Comparison of ENCODE assay signal across 25 cellular contexts in genomic region chr2:142048581-142048980, GRCh38.
"Had no signal": no experiment of that assay in that cellular context is flagged by ENCODE, and none has a peak within 500 bp of the region (broad histone marks: within the 10 kb centered on the region; RNA-seq: fewer than 3 reads in every experiment).

No MANE protein-coding gene starts in this region.

- H3K9me3 Mint-ChIP-seq: activated CD4-positive, alpha-beta T cell treated with anti-CD3 and anti-CD28 coated beads, Interleukin-2, amount 10 ng/mL, durations not matched to agents 24 days and 14 days; activated CD8-positive, alpha-beta T cell treated with anti-CD3 and anti-CD28 coated beads for 36 hours; activated naive CD8-positive, alpha-beta T cell treated with anti-CD3 and anti-CD28 coated beads, Interleukin-2, amount 10 ng/mL, durations not matched to agents 7 days and 5 days; activated T-cell treated with anti-CD3 and anti-CD28 coated beads, Interleukin-2, amount 50 U/mL, for 24 hours; activated T-helper 2 cell treated with anti-CD3 and anti-CD28 coated beads, Interferon-gamma antibody, Interleukin-2, Interleukin-4, amounts not matched to agents 10 μg/mL and 5 μg/mL and 100 μg/mL, durations not matched to agents 14 hours and 24 hours and 36 hours; brain had no signal

- DNase-seq: activated CD4-positive, alpha-beta T cell treated with anti-CD3 and anti-CD28 coated beads, Interleukin-2, amount 10 ng/mL, durations not matched to agents 24 days and 14 days; activated CD4-positive, alpha-beta T cell treated with anti-CD3 and anti-CD28 coated beads, Interleukin-2, amount 50 U/mL, for 4 hours; activated CD4-positive, CD25-positive, alpha-beta regulatory T cell; activated CD8-positive, alpha-beta T cell treated with anti-CD3 and anti-CD28 coated beads for 36 hours; activated gamma-delta T cell; activated naive CD4-positive, alpha-beta T cell treated with Interleukin-2 at 50 U/mL for 16 hours; activated naive CD8-positive, alpha-beta T cell treated with anti-CD3 and anti-CD28 coated beads, Interleukin-2, amount 10 ng/mL, durations not matched to agents 7 days and 5 days; activated T-cell treated with anti-CD3 and anti-CD28 coated beads, Interleukin-2, amount 50 U/mL, for 24 hours; adrenal gland; central memory CD4-positive, alpha-beta T cell; NCI-H1105; NCI-H1417 treated with DMSO at 0.1 percent for 48 hours; NCI-H1694 treated with DMSO at 0.1 percent for 48 hours; NCI-H2029; NCI-H345; NCI-H524 treated with DMSO at 0.1 percent for 48 hours; Peyer's patch; RPMI8226; SHP77 treated with DMSO at 0.1 percent for 48 hours; T1000; WERI-Rb-1 had no signal

- H3K9me3 ChIP-seq: adrenal gland, Peyer's patch, SJSA1 had no signal

- H3K27me3 ChIP-seq: adrenal gland, Peyer's patch, SJSA1 had no signal

- H3K27me3 Mint-ChIP-seq: activated CD4-positive, alpha-beta T cell treated with anti-CD3 and anti-CD28 coated beads, Interleukin-2, amount 10 ng/mL, durations not matched to agents 24 days and 14 days; activated CD8-positive, alpha-beta T cell treated with anti-CD3 and anti-CD28 coated beads for 36 hours; activated naive CD4-positive, alpha-beta T cell treated with anti-CD3 and anti-CD28 coated beads, Interleukin-2, amount 50 U/mL, for 24 hours; activated naive CD8-positive, alpha-beta T cell treated with anti-CD3 and anti-CD28 coated beads, Interleukin-2, amount 10 ng/mL, durations not matched to agents 7 days and 5 days; activated T-cell treated with anti-CD3 and anti-CD28 coated beads, Interleukin-2, amount 50 U/mL, for 24 hours; brain had no signal

- H3K4me1 Mint-ChIP-seq: activated CD4-positive, alpha-beta T cell treated with anti-CD3 and anti-CD28 coated beads, Interleukin-2, amount 10 ng/mL, durations not matched to agents 24 days and 14 days; activated naive CD4-positive, alpha-beta T cell treated with anti-CD3 and anti-CD28 coated beads, Interleukin-2, amount 50 U/mL, for 24 hours; activated naive CD8-positive, alpha-beta T cell treated with anti-CD3 and anti-CD28 coated beads, Interleukin-2, amount 10 ng/mL, durations not matched to agents 7 days and 5 days had no signal

- H3K4me1 ChIP-seq: adrenal gland, Peyer's patch, SJSA1 had no signal

- H3K4me3 Mint-ChIP-seq: activated CD4-positive, alpha-beta T cell treated with anti-CD3 and anti-CD28 coated beads, Interleukin-2, amount 10 ng/mL, durations not matched to agents 24 days and 14 days; activated CD8-positive, alpha-beta T cell treated with anti-CD3 and anti-CD28 coated beads for 36 hours; activated naive CD4-positive, alpha-beta T cell treated with anti-CD3 and anti-CD28 coated beads, Interleukin-2, amount 50 U/mL, for 24 hours; activated naive CD8-positive, alpha-beta T cell treated with anti-CD3 and anti-CD28 coated beads, Interleukin-2, amount 10 ng/mL, durations not matched to agents 7 days and 5 days; activated T-cell treated with anti-CD3 and anti-CD28 coated beads, Interleukin-2, amount 50 U/mL, for 24 hours; brain had no signal

- H3K27ac ChIP-seq: adrenal gland, Peyer's patch, SJSA1, WERI-Rb-1 had no signal

- ATAC-seq: activated CD8-positive, alpha-beta T cell treated with anti-CD3 and anti-CD28 coated beads for 36 hours had no signal

- H3K4me3 ChIP-seq: adrenal gland, Peyer's patch, SJSA1 had no signal

- H3K36me3 Mint-ChIP-seq: activated naive CD4-positive, alpha-beta T cell treated with anti-CD3 and anti-CD28 coated beads, Interleukin-2, amount 50 U/mL, for 24 hours; activated naive CD8-positive, alpha-beta T cell treated with anti-CD3 and anti-CD28 coated beads, Interleukin-2, amount 10 ng/mL, durations not matched to agents 7 days and 5 days; brain had no signal

- H3K36me3 ChIP-seq: adrenal gland, Peyer's patch, SJSA1, WERI-Rb-1 had no signal

- H3K27ac Mint-ChIP-seq: activated CD4-positive, alpha-beta T cell treated with anti-CD3 and anti-CD28 coated beads, Interleukin-2, amount 10 ng/mL, durations not matched to agents 24 days and 14 days; activated CD8-positive, alpha-beta T cell treated with anti-CD3 and anti-CD28 coated beads for 36 hours; activated naive CD4-positive, alpha-beta T cell treated with anti-CD3 and anti-CD28 coated beads, Interleukin-2, amount 50 U/mL, for 24 hours; activated naive CD8-positive, alpha-beta T cell treated with anti-CD3 and anti-CD28 coated beads, Interleukin-2, amount 10 ng/mL, durations not matched to agents 7 days and 5 days; activated T-cell treated with anti-CD3 and anti-CD28 coated beads, Interleukin-2, amount 50 U/mL, for 24 hours; activated T-helper 2 cell treated with anti-CD3 and anti-CD28 coated beads, Interferon-gamma antibody, Interleukin-2, Interleukin-4, amounts not matched to agents 10 μg/mL and 5 μg/mL and 100 μg/mL, durations not matched to agents 14 hours and 24 hours and 36 hours had no signal
